In the genomic region with DNA sequence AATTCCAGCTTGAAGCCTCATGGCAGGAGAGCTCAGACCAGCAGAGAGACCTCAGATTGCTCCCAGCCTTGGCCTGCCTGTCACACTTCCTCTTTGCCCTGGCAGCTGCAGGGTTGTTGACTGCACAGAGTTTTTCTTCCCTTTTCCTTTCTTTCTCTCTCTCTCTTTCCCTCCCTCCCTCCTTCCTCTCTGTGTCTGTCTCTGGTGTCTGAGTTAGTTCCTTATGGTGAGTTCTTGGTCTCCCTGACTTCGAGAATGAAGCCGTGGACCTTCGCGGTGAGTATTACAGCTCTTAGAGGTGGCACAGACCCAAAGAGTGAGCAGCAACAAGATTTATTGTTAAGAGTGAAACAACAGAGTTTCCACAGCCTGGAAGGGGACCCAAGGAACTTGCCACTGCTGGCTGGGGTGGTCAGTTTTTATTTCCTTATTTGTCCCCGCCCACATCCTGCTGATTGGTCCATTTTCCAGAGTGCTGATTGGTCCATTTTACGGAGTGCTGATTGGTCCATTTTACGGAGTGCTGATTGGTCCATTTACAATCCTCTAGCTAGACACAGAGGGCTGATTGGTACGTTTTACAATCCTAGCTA, we compare ENCODE assay signal across 11 cellular contexts.
DNase-seq lines count a peak whose midpoint lies in the region; ATAC-seq and TF ChIP-seq lines count a peak whose summit lies in the region.
"Had no signal": no experiment of that assay in that cellular context is flagged by ENCODE, and none has a peak within 500 bp of the region (broad histone marks: within the 10 kb centered on the region; RNA-seq: fewer than 3 reads in every experiment).

No MANE protein-coding gene starts in this region.

- no peak overlapping the region for H3K18ac ChIP-seq in neuronal stem cell (ENCODE audit: low read length)

- in situ Hi-C loops in G401 (cut with HindIII; ENCODE audit: low sequenced_read_pairs): no loop called here

- H3K4me1 Mint-ChIP-seq in CD14-positive monocyte (peaks cover 50% of the 10 kb centered on the region), chondrocyte (ENCODE audit: low read depth) (peaks cover 13% of the 10 kb centered on the region)

- no peak overlapping the region for H2BK15ac ChIP-seq in neuronal stem cell (ENCODE audit: low read length)

- H3K9ac ChIP-seq in neuronal stem cell (ENCODE audit: low read depth, low read length, poor library complexity): no peak overlapping the region

- DNase-seq in CD14-positive monocyte (ENCODE audit: low spot score) (peak; percentile 76), NOMO-1 (lab: John Stamatoyannopoulos, UW; ENCODE audit: unreplicated experiment in 2 of 2) (peak; percentile 69 to 86), chondrocyte (ENCODE audit: low spot score) (peak; percentile 32), neuronal stem cell (ENCODE audit: low spot score) (no peak), AG08396 (ENCODE audit: low spot score) (no peak), NCI-H2227 treated with DMSO at 0.1 percent for 48 hours (lab: John Stamatoyannopoulos, UW) (no peak), G401 (ENCODE audit: low spot score) (no peak)
- DNase-seq: NCI-H524 treated with DMSO at 0.1 percent for 48 hours, T1000 had no signal

- no peak overlapping the region for H3K27ac ChIP-seq in neuronal stem cell (replicated peaks; ENCODE audit: low read length)

- no peak overlapping the region for H3K4ac ChIP-seq in neuronal stem cell (ENCODE audit: low read length)

- no peaks in the 10 kb centered on the region for H3K36me3 ChIP-seq in neuronal stem cell (replicated peaks in 1 of 2; ENCODE audit: control insufficient read depth in 2 of 2, insufficient read depth in 2 of 2, low read length in 2 of 2)

- H3K4me3 ChIP-seq in neuronal stem cell (ENCODE audit: low read length in 2 of 2): no peak overlapping the region

- peak overlapping the region; percentile 82 for H2AK5ac ChIP-seq in neuronal stem cell (ENCODE audit: low read depth, low read length)

- H3K79me1 ChIP-seq in neuronal stem cell (ENCODE audit: low read depth, low read length): no peaks in the 10 kb centered on the region

- TF ChIP-seq CTCF in CD14-positive monocyte (IDR thresholded peaks at IDR 0.05): no peak
- TF ChIP-seq CTCF in chondrocyte (IDR thresholded peaks at IDR 0.05): no peak

- no peak overlapping the region for H3K23ac ChIP-seq in neuronal stem cell (ENCODE audit: low read depth, low read length, poor library complexity)

- no peak overlapping the region for H4K8ac ChIP-seq in neuronal stem cell (ENCODE audit: low read depth, low read length)

- no CpG with 5 or more reads among the region's 8 CpGs for WGBS in neuronal stem cell (ENCODE audit: extremely low coverage in 2 of 2, insufficient read length in 2 of 2, insufficient replicate concordance in 1 of 2), 2 donors

- no peak overlapping the region for H4K91ac ChIP-seq in neuronal stem cell (ENCODE audit: low read depth, low read length, poor library complexity)

- no peak overlapping the region for H2BK120ac ChIP-seq in neuronal stem cell (ENCODE audit: low read depth, low read length)

- peak overlapping the region in 1 of 2 donors; percentile 87 for H3K4me3 Mint-ChIP-seq in CD14-positive monocyte
- H3K4me3 Mint-ChIP-seq in chondrocyte (ENCODE audit: unreplicated experiment): no peak overlapping the region
- H3K4me3 Mint-ChIP-seq: activated naive CD8-positive, alpha-beta T cell had no signal

- no peak overlapping the region for H2AFZ ChIP-seq in neuronal stem cell (ENCODE audit: low read length)

- H3K9me3 ChIP-seq in neuronal stem cell (replicated peaks in 1 of 2; ENCODE audit: control insufficient read depth in 2 of 2, insufficient read depth in 1 of 2, low read depth in 1 of 2, low read length in 2 of 2): no peaks in the 10 kb centered on the region

- H3K27ac Mint-ChIP-seq in CD14-positive monocyte (peak overlapping the region; percentile 93 to 99 (median 96)), chondrocyte (ENCODE audit: unreplicated experiment) (no peak overlapping the region)
- H3K27ac Mint-ChIP-seq: activated naive CD8-positive, alpha-beta T cell had no signal

- intact Hi-C loops in CD14-positive monocyte (cut with micrococcal nuclease): loop anchor here (5.0 to 10.0 kb wide), 4 partner anchors 43 to 455 kb away; a partner anchor contains a TSS

- no peak overlapping the region for H2BK12ac ChIP-seq in neuronal stem cell (ENCODE audit: low read length)

- peaks cover 2 to 11% (median 6%) of the 10 kb centered on the region in 7 donors for H3K9me3 Mint-ChIP-seq in CD14-positive monocyte
- peaks cover 3% of the 10 kb centered on the region for H3K9me3 Mint-ChIP-seq in chondrocyte (ENCODE audit: low read depth)

- ATAC-seq in GM21423 (IDR thresholded peaks at IDR 0.05; ENCODE audit: unreplicated experiment): no peak

- H3K27me3 Mint-ChIP-seq in CD14-positive monocyte (ENCODE audit: low read depth in 3 of 3): peaks cover 0 to 2% (median 2%) of the 10 kb centered on the region in 3 donors
- no peaks in the 10 kb centered on the region for H3K27me3 Mint-ChIP-seq in chondrocyte (ENCODE audit: low read depth)
- H3K27me3 Mint-ChIP-seq: activated naive CD8-positive, alpha-beta T cell had no signal

- no peak overlapping the region for H2BK5ac ChIP-seq in neuronal stem cell (ENCODE audit: low read length)

- H3K27me3 ChIP-seq in neuronal stem cell (ENCODE audit: control insufficient read depth in 3 of 3, insufficient read depth in 3 of 3, low read depth in 1 of 3, low read length in 3 of 3): no peaks in the 10 kb centered on the region

- H3K36me3 Mint-ChIP-seq in CD14-positive monocyte: no peaks in the 10 kb centered on the region
- H3K36me3 Mint-ChIP-seq in chondrocyte (ENCODE audit: low read depth): no peaks in the 10 kb centered on the region
- H3K36me3 Mint-ChIP-seq: activated naive CD8-positive, alpha-beta T cell had no signal

- H3K14ac ChIP-seq in neuronal stem cell (ENCODE audit: low read length): no peak overlapping the region

- H3K4me1 ChIP-seq in neuronal stem cell (ENCODE audit: control insufficient read depth in 2 of 2, insufficient read depth in 1 of 2, low read depth in 1 of 2, low read length in 2 of 2): peaks cover 10 to 15% of the 10 kb centered on the region in 2 donors

- no peak overlapping the region for H3K4me2 ChIP-seq in neuronal stem cell (ENCODE audit: insufficient read depth, low read length, poor library complexity, severe bottlenecking)

Comparison
In these comparisons a context has a peak if more than half of its experiments do, and no peak if none do; other contexts are left out.
1. DNase-seq: peak in CD14-positive monocyte (single experiment), NOMO-1 (2 of 2) and chondrocyte (single experiment); none in neuronal stem cell (single experiment), AG08396 (single experiment), NCI-H2227 treated with DMSO at 0.1 percent for 48 hours (single experiment) and G401 (single experiment).